In genomic region chr10:35335718-35336083, GRCh38 we compare ENCODE assay signal across 8 cellular contexts. TPM values are rescaled to one million over a fixed set of nuclear protein-coding genes. Genes with fewer than 3 reads are reported as not detected.
DNase-seq lines count a peak whose midpoint lies in the region; ATAC-seq and TF ChIP-seq lines count a peak whose summit lies in the region.

No MANE protein-coding gene starts in this region.

- no peaks in the 10 kb centered on the region for H3K9me3 ChIP-seq in iPS DF 6.9 (ENCODE audit: control insufficient read depth, insufficient read depth, low read length)

- no peaks in the 10 kb centered on the region for H3K27me3 Mint-ChIP-seq in activated naive CD8-positive, alpha-beta T cell treated with anti-CD3 and anti-CD28 coated beads for 36 hours

- H3K27me3 ChIP-seq in iPS DF 6.9 (ENCODE audit: control insufficient read depth, insufficient read depth, low read length), result no peaks in the 10 kb centered on the region

- H3K4me3 Mint-ChIP-seq in activated naive CD8-positive, alpha-beta T cell treated with anti-CD3 and anti-CD28 coated beads for 36 hours, result peak overlapping the region; percentile 91

- H3K4me1 ChIP-seq in iPS DF 6.9 (ENCODE audit: control insufficient read depth, insufficient read depth, low read length), result no peaks in the 10 kb centered on the region; the same call in 1 of the 2 replicates

- no peak for DNase-seq in AG04449 (ENCODE audit: low read depth, low spot score)
- DNase-seq in LHCN-M2 (ENCODE audit: low read depth), result peak; percentile 39
- peak; percentile 44 for DNase-seq in activated naive CD8-positive, alpha-beta T cell treated with anti-CD3 and anti-CD28 coated beads for 36 hours
- DNase-seq in iPS DF 6.9 (ENCODE audit: low read depth, low spot score), result no peak
- peak; percentile 37 to 46 for DNase-seq in stimulated activated CD4-positive, alpha-beta T cell treated with anti-CD3 and anti-CD28 coated beads, Interleukin-2, amount 100 ng/mL, for 24 hours
- DNase-seq in NCI-H2171 (lab: John Stamatoyannopoulos, UW), result no peak

- WGBS in iPS DF 6.9 (ENCODE audit: insufficient coverage, insufficient read length), result no CpG with 5 or more reads among the region's 20 CpGs

- H3K36me3 ChIP-seq in iPS DF 6.9 (ENCODE audit: control insufficient read depth, insufficient read depth, low read length), result no peaks in the 10 kb centered on the region

- peak overlapping the region; percentile 81 for H3K4me3 ChIP-seq in AG04449 (ENCODE audit: low read depth, low read length)
- peak overlapping the region; percentile 94; the same call in 1 of the 2 replicates for H3K4me3 ChIP-seq in iPS DF 6.9 (ENCODE audit: low read length)

- no peak overlapping the region for H3K27ac ChIP-seq in iPS DF 6.9 (ENCODE audit: low read length)

- H3K9me3 Mint-ChIP-seq in activated naive CD8-positive, alpha-beta T cell treated with anti-CD3 and anti-CD28 coated beads for 36 hours, result no peaks in the 10 kb centered on the region

- TF ChIP-seq CTCF in AG04449 (IDR thresholded peaks at IDR 0.05; ENCODE audit: insufficient read depth, low read length, missing control alignments), result no peak

- peaks cover 18% of the 10 kb centered on the region for H3K36me3 Mint-ChIP-seq in activated naive CD8-positive, alpha-beta T cell treated with anti-CD3 and anti-CD28 coated beads for 36 hours

- H3K4me1 Mint-ChIP-seq in activated naive CD8-positive, alpha-beta T cell treated with anti-CD3 and anti-CD28 coated beads for 36 hours, result peaks cover 67% of the 10 kb centered on the region

- ATAC-seq in GM19438 (IDR thresholded peaks at IDR 0.05; ENCODE audit: low read depth, unreplicated experiment) (peak; percentile 3), GM21390 (IDR thresholded peaks at IDR 0.05; ENCODE audit: unreplicated experiment) (no peak)

- POLR2A ChIA-PET in AG04449 (lab: Yijun Ruan, JAX), result no interaction called here

- CTCF ChIA-PET in AG04449 (lab: Yijun Ruan, JAX), result interaction anchor here (1.3 kb wide), 1 partner anchor 227 kb away, joined by 3 read pairs; no protein-coding TSS in a partner anchor

- H3K27ac Mint-ChIP-seq in activated naive CD8-positive, alpha-beta T cell treated with anti-CD3 and anti-CD28 coated beads for 36 hours, result peak overlapping the region; percentile 93

RNA-seq across cellular contexts. Expression of gene CCNY, which starts 0.6 kb away (rescaled TPM):
- 51.6 and 63.7 TPM in 2 replicates for total RNA-seq in LHCN-M2 (2014; rRNA removed)
- polyA plus RNA-seq in LHCN-M2 (2012), result 114 TPM
- total RNA-seq in activated naive CD8-positive, alpha-beta T cell treated with anti-CD3 and anti-CD28 coated beads for 36 hours, result 10 to 100 TPM; 52.1 to 55.2 TPM

Comparison
In these comparisons a context has a peak if more than half of its experiments do, and no peak if none do; other contexts are left out.
1. DNase-seq: peak in LHCN-M2 (single experiment), activated naive CD8-positive, alpha-beta T cell treated with anti-CD3 and anti-CD28 coated beads for 36 hours (single experiment) and stimulated activated CD4-positive, alpha-beta T cell treated with anti-CD3 and anti-CD28 coated beads, Interleukin-2, amount 100 ng/mL, for 24 hours (2 of 2); none in AG04449 (single experiment), iPS DF 6.9 (single experiment) and NCI-H2171 (single experiment).